In genomic region chr6:116011520-116011919, GRCh38 we compare ENCODE assay signal across 8 cellular contexts. TPM values are rescaled to one million over a fixed set of nuclear protein-coding genes. Genes with fewer than 3 reads are reported as not detected.
DNase-seq lines count a peak whose midpoint lies in the region; ATAC-seq, FAIRE-seq and TF ChIP-seq lines count a peak whose summit lies in the region.

No MANE protein-coding gene starts in this region.

- peak; percentile 83 for FAIRE-seq in GM18507 (lab: Jason Lieb, UNC)

- H3K9me3 ChIP-seq in left lung: no peaks in the 10 kb centered on the region

- DNase-seq in GM18507 (ENCODE audit: extremely low spot score, insufficient read length, low read depth) (no peak), NCI-H748 (lab: John Stamatoyannopoulos, UW; ENCODE audit: unreplicated experiment) (peak; percentile 44), left lung (no peak), NCI-H345 (lab: John Stamatoyannopoulos, UW) (no peak), NCI-H2196 (lab: John Stamatoyannopoulos, UW; ENCODE audit: unreplicated experiment) (no peak), dermis blood vessel endothelial cell (no peak)

- H3K36me3 ChIP-seq in left lung: no peaks in the 10 kb centered on the region

- no peaks in the 10 kb centered on the region for H3K27me3 ChIP-seq in left lung

- intact Hi-C loops in left lung (cut with DNase I): loop anchor here in 1 of 2 donors (5.0 kb wide), 1 partner anchor 86 kb away; no protein-coding TSS in a partner anchor

- H3K27ac ChIP-seq in left lung: peak overlapping the region in 1 of 2 donors; percentile 27

- ATAC-seq in GM21825 (IDR thresholded peaks at IDR 0.05; ENCODE audit: unreplicated experiment) (peak; percentile 56), left lung (peak; percentile 67), HG03045 (IDR thresholded peaks at IDR 0.05; ENCODE audit: unreplicated experiment) (no peak)

- no peak for TF ChIP-seq CTCF in left lung (IDR thresholded peaks at IDR 0.05)

- H3K4me3 ChIP-seq in left lung: no peak overlapping the region

- H3K4me1 ChIP-seq in left lung: peaks cover 17 to 24% of the 10 kb centered on the region in 2 donors

RNA-seq across cellular contexts. Expression of gene FRK, which starts 49.2 kb away (rescaled TPM):
- total RNA-seq in left lung (10 to 100 TPM in 1 of 2 donors, 1 to 10 TPM in 1; 8.5 to 16.1 TPM), dermis blood vessel endothelial cell (0.05 and 0.17 TPM in 2 replicates)
